9 cellular contexts compared by ENCODE assay signal in the genomic region with DNA sequence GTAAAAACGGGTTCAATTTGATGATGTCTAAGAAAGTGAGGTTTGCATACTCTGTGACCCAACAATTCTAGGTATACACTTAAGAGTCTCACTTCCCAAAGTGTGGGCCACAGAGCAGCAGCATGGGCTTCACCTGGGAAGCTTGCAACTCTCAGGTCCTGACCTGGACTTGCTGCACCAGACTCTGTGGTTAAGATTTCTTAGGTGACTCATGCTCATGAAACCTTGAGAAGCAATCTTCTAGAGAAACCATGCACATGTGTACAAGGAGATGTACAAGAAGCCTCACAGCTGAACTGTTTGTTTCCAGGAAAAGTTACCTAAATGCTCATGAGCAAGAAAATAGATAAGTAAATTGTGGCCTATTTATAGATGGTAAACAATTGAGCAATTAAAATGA.
DNase-seq lines count a peak whose midpoint lies in the region; ATAC-seq and FAIRE-seq lines count a peak whose summit lies in the region.
"Had no signal": no experiment of that assay in that cellular context is flagged by ENCODE, and none has a peak within 500 bp of the region (broad histone marks: within the 10 kb centered on the region; RNA-seq: fewer than 3 reads in every experiment).

No MANE protein-coding gene starts in this region.

- intact Hi-C loops in head of caudate nucleus (cut with DNase I), result no loop called here

- DNase-seq in HTR-8/SVneo (ENCODE audit: insufficient read length, low spot score), result peak; percentile 44
- peak; percentile 11 for DNase-seq in hepatic stellate cell (ENCODE audit: low spot score)
- no peak for DNase-seq in SHP77 (lab: John Stamatoyannopoulos, UW)
- DNase-seq in NCI-H1105 (lab: John Stamatoyannopoulos, UW), result no peak
- DNase-seq in effector CD8-positive, alpha-beta T cell (lab: John Stamatoyannopoulos, UW), result no peak
- DNase-seq in head of caudate nucleus, result no peak
- DNase-seq: T-cell had no signal

- FAIRE-seq in HTR-8/SVneo (lab: Jason Lieb, UNC), result peak; percentile 28

- ATAC-seq in GM18517 (IDR thresholded peaks at IDR 0.05; ENCODE audit: unreplicated experiment) (peak; percentile 76), GM21723 (IDR thresholded peaks at IDR 0.05; ENCODE audit: unreplicated experiment) (peak; percentile 88)

Comparison
In these comparisons a context has a peak if more than half of its experiments do, and no peak if none do; other contexts are left out.
1. DNase-seq: peak in HTR-8/SVneo (single experiment) and hepatic stellate cell (single experiment); none in SHP77 (0 of 2), NCI-H1105 (single experiment), effector CD8-positive, alpha-beta T cell (single experiment) and head of caudate nucleus (0 of 42).